Comparison of ENCODE assay signal across 13 cellular contexts in genomic region chr18:3799515-3799914, GRCh38.
DNase-seq lines count a peak whose midpoint lies in the region; ATAC-seq and TF ChIP-seq lines count a peak whose summit lies in the region.
"Had no signal": no experiment of that assay in that cellular context is flagged by ENCODE, and none has a peak within 500 bp of the region (broad histone marks: within the 10 kb centered on the region; RNA-seq: fewer than 3 reads in every experiment).

No MANE protein-coding gene starts in this region.

- no peak overlapping the region for H2AFZ ChIP-seq in neural cell (ENCODE audit: low read depth, low read length)

- TF ChIP-seq CTCF in neural cell (IDR thresholded peaks at IDR 0.05; ENCODE audit: poor library complexity, severe bottlenecking), result no peak

- H3K4me1 ChIP-seq in endocrine pancreas (ENCODE audit: control insufficient read depth, insufficient read depth, low read length), result no peaks in the 10 kb centered on the region

- H4K20me1 ChIP-seq in neural cell (ENCODE audit: insufficient read depth), result no peaks in the 10 kb centered on the region

- no peaks in the 10 kb centered on the region for H3K36me3 ChIP-seq in endocrine pancreas (ENCODE audit: control insufficient read depth, insufficient read depth, low read length)
- H3K36me3 ChIP-seq in neural cell (ENCODE audit: insufficient read depth, low read length), result no peaks in the 10 kb centered on the region

- TF ChIP-seq EP300 in neural cell (conservative IDR thresholded peaks at IDR 0.05; ENCODE audit: poor library complexity, severe bottlenecking), result peak; percentile 18

- no peak for ATAC-seq in GM19035 (IDR thresholded peaks at IDR 0.05; ENCODE audit: unreplicated experiment)
- ATAC-seq: activated CD4-positive, CD25-positive, alpha-beta regulatory T cell treated with anti-CD3 and anti-CD28 coated beads, Interleukin-2, amount 50 U/mL, for 24 hours had no signal

- no peak overlapping the region for H3K4me2 ChIP-seq in neural cell (ENCODE audit: low read length)

- H3K9me3 ChIP-seq in endocrine pancreas (ENCODE audit: control insufficient read depth, low read length) (no peaks in the 10 kb centered on the region), neural cell (ENCODE audit: low read length) (no peaks in the 10 kb centered on the region)

- DNase-seq in NCI-H1105 treated with DMSO at 0.1 percent for 48 hours (lab: John Stamatoyannopoulos, UW) (peak; percentile 44), NCI-H1105 (lab: John Stamatoyannopoulos, UW) (no peak), NCI-H2029 treated with DMSO at 0.1 percent for 48 hours (lab: John Stamatoyannopoulos, UW) (peak; percentile 16), superior temporal gyrus (ENCODE audit: extremely low spot score) (no peak)
- DNase-seq in activated CD4-positive, CD25-positive, alpha-beta regulatory T cell treated with anti-CD3 and anti-CD28 coated beads, Interleukin-2, amount 50 U/mL, for 72 hours, result no peak
- DNase-seq: C1 segment of cervical spinal cord; foreskin fibroblast; stimulated activated naive CD4-positive, alpha-beta T cell treated with Interleukin-2 at 50 U/mL for 16 hours; T-helper 2 cell had no signal

- no peak for TF ChIP-seq RAD21 in neural cell (conservative IDR thresholded peaks at IDR 0.05)

- H3K27me3 ChIP-seq in endocrine pancreas (ENCODE audit: control insufficient read depth, insufficient read depth, low read length), result no peaks in the 10 kb centered on the region
- no peaks in the 10 kb centered on the region for H3K27me3 ChIP-seq in neural cell (ENCODE audit: insufficient read depth, low read depth, low read length)

- H3K79me2 ChIP-seq in neural cell (replicated peaks; ENCODE audit: insufficient read depth, low read length), result no peaks in the 10 kb centered on the region

- no peak overlapping the region for H3K27ac ChIP-seq in neural cell (ENCODE audit: low read length)

- peak overlapping the region; percentile 28 for H3K4me3 ChIP-seq in endocrine pancreas (ENCODE audit: control insufficient read depth, insufficient read depth, low read length)
- no peak overlapping the region for H3K4me3 ChIP-seq in neural cell (ENCODE audit: low read length)

- H3K9me2 ChIP-seq in neural cell (ENCODE audit: insufficient read depth, low read length), result no peaks in the 10 kb centered on the region

- no peaks in the 10 kb centered on the region for H3F3A ChIP-seq in neural cell (ENCODE audit: insufficient read depth, low read length, poor library complexity, severe bottlenecking)

- H3K9ac ChIP-seq in endocrine pancreas (ENCODE audit: control insufficient read depth, insufficient read depth, low read length), result no peak overlapping the region
- no peak overlapping the region for H3K9ac ChIP-seq in neural cell (ENCODE audit: low read length)

TF ChIP-seq in neural cell, 6 proteins besides CTCF, POLR2A, EP300 and RAD21:
- TF ChIP-seq TAF1 (IDR thresholded peaks at IDR 0.05; ENCODE audit: low read depth) (no peak), SMC3 (conservative IDR thresholded peaks at IDR 0.05; ENCODE audit: poor library complexity) (no peak), MXI1 (conservative IDR thresholded peaks at IDR 0.05; ENCODE audit: poor library complexity, severe bottlenecking) (no peak), REST (IDR thresholded peaks at IDR 0.05; ENCODE audit: borderline replicate concordance) (no peak)

Comparison
In these comparisons a context has a peak if more than half of its experiments do, and no peak if none do; other contexts are left out.
1. DNase-seq: peak in NCI-H1105 treated with DMSO at 0.1 percent for 48 hours (single experiment) and NCI-H2029 treated with DMSO at 0.1 percent for 48 hours (single experiment); none in NCI-H1105 (single experiment), activated CD4-positive, CD25-positive, alpha-beta regulatory T cell treated with anti-CD3 and anti-CD28 coated beads, Interleukin-2, amount 50 U/mL, for 72 hours (single experiment) and superior temporal gyrus (single experiment).